Comparison of ENCODE assay signal across 15 cellular contexts in genomic region chr2:11124760-11125068, GRCh38.
"Had no signal": no experiment of that assay in that cellular context is flagged by ENCODE, and none has a peak within 500 bp of the region (broad histone marks: within the 10 kb centered on the region; RNA-seq: fewer than 3 reads in every experiment).

No MANE protein-coding gene starts in this region.

- H3K27ac ChIP-seq: body of pancreas, coronary artery, esophagus squamous epithelium, prostate gland, testis, upper lobe of right lung had no signal

- H3K27ac Mint-ChIP-seq: activated CD4-positive, alpha-beta T cell treated with anti-CD3 and anti-CD28 coated beads, Interleukin-2, amount 10 ng/mL, durations not matched to agents 24 days and 14 days; activated CD8-positive, alpha-beta T cell treated with anti-CD3 and anti-CD28 coated beads, Interleukin-2, amount 10 ng/mL, durations not matched to agents 7 days and 5 days; activated naive CD8-positive, alpha-beta T cell treated with anti-CD3 and anti-CD28 coated beads for 36 hours; activated T-cell treated with anti-CD3 and anti-CD28 coated beads, Interleukin-2, amount 50 U/mL, for 72 hours; memory B cell; stimulated activated naive CD8-positive, alpha-beta T cell treated with anti-CD3 and anti-CD28 coated beads, Interleukin-15, Interleukin-2, amounts not matched to agents 100 ng/mL and 50 ng/mL, for 24 hours had no signal

- H3K27me3 ChIP-seq: body of pancreas, testis, upper lobe of right lung had no signal

- H3K36me3 ChIP-seq: esophagus squamous epithelium, prostate gland, upper lobe of right lung had no signal

- H3K4me1 ChIP-seq: prostate gland, testis had no signal

- DNase-seq: activated gamma-delta T cell, esophagus squamous epithelium had no signal

- H3K27me3 Mint-ChIP-seq: activated naive CD8-positive, alpha-beta T cell treated with anti-CD3 and anti-CD28 coated beads for 36 hours; stimulated activated naive CD8-positive, alpha-beta T cell treated with anti-CD3 and anti-CD28 coated beads, Interleukin-15, Interleukin-2, amounts not matched to agents 100 ng/mL and 50 ng/mL, for 24 hours had no signal

- H3K36me3 Mint-ChIP-seq: activated naive CD8-positive, alpha-beta T cell treated with anti-CD3 and anti-CD28 coated beads for 36 hours; memory B cell; naive thymus-derived CD4-positive, alpha-beta T cell had no signal

- H3K9me3 ChIP-seq: body of pancreas, esophagus squamous epithelium, mucosa of descending colon, prostate gland, testis, upper lobe of right lung had no signal

- H3K4me3 ChIP-seq: body of pancreas, coronary artery, esophagus squamous epithelium, mucosa of descending colon, prostate gland, testis, upper lobe of right lung had no signal

- H3K4me3 Mint-ChIP-seq: activated CD4-positive, alpha-beta T cell treated with anti-CD3 and anti-CD28 coated beads, Interleukin-2, amount 10 ng/mL, durations not matched to agents 24 days and 14 days; activated CD8-positive, alpha-beta T cell treated with anti-CD3 and anti-CD28 coated beads, Interleukin-2, amount 10 ng/mL, durations not matched to agents 7 days and 5 days; activated naive CD8-positive, alpha-beta T cell treated with anti-CD3 and anti-CD28 coated beads for 36 hours; activated T-cell treated with anti-CD3 and anti-CD28 coated beads, Interleukin-2, amount 50 U/mL, for 72 hours; memory B cell; naive thymus-derived CD4-positive, alpha-beta T cell; stimulated activated naive CD8-positive, alpha-beta T cell treated with anti-CD3 and anti-CD28 coated beads, Interleukin-15, Interleukin-2, amounts not matched to agents 100 ng/mL and 50 ng/mL, for 24 hours had no signal

- H3K9me3 Mint-ChIP-seq: activated CD4-positive, alpha-beta T cell treated with anti-CD3 and anti-CD28 coated beads, Interleukin-2, amount 10 ng/mL, durations not matched to agents 24 days and 14 days; activated naive CD8-positive, alpha-beta T cell treated with anti-CD3 and anti-CD28 coated beads for 36 hours; activated T-cell treated with anti-CD3 and anti-CD28 coated beads, Interleukin-2, amount 50 U/mL, for 72 hours; memory B cell; naive thymus-derived CD4-positive, alpha-beta T cell; stimulated activated naive CD8-positive, alpha-beta T cell treated with anti-CD3 and anti-CD28 coated beads, Interleukin-15, Interleukin-2, amounts not matched to agents 100 ng/mL and 50 ng/mL, for 24 hours had no signal
